Comparison of ENCODE assay signal across 9 cellular contexts in the genomic region with DNA sequence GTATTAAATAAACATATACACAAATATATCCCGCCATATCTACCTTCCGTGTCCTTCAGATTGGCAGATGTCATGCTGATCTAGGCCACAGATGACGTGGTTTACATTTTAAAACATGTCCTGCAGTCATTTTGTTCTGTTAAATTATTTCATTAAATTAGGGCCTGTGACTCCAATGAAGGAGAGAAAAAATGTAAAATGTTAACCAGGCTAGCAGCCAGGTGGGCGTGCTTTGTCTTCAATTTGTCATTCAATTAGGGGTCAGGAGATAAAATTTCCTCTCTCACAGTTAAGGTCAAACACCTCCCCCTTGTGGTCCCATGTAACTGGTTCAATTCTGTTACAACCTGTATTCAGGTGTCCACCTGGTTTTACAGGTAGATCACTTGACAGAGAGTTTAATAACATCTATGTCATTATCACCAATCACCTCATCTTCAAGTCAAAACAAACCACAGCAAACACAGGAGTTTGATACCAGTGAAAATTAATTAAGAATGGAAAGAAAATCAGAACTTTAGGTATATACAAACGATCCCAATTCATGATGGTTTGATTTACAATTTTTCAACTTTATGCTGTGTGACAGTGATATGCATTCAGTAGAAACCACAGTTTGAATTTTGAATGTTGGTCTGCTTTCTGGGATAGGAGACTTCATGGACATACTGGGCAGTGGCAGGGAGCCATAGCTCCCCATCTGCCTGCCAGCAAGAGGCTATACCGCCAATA.
A peak's percentile ranks its signal among the peaks of the same experiment; 100 is the strongest.
DNase-seq lines count a peak whose midpoint lies in the region; ATAC-seq and TF ChIP-seq lines count a peak whose summit lies in the region.
"Had no signal": no experiment of that assay in that cellular context is flagged by ENCODE, and none has a peak within 500 bp of the region (broad histone marks: within the 10 kb centered on the region; RNA-seq: fewer than 3 reads in every experiment).

No MANE protein-coding gene starts in this region.

- no peak overlapping the region for H3K56ac ChIP-seq in mesendoderm (ENCODE audit: low read length)

- no peaks in the 10 kb centered on the region for H3K79me2 ChIP-seq in mesendoderm (ENCODE audit: control insufficient read depth, insufficient read depth, low read length)

- H3K36me3 ChIP-seq in GM06990 (ENCODE audit: control insufficient read depth, insufficient read depth, low read length) (no peaks in the 10 kb centered on the region), RWPE2 (ENCODE audit: low read depth) (no peaks in the 10 kb centered on the region), mesendoderm (ENCODE audit: control insufficient read depth, insufficient read depth, low read length) (no peaks in the 10 kb centered on the region)

- H3K4ac ChIP-seq in mesendoderm (ENCODE audit: low read depth, low read length), result no peak overlapping the region

- no peak overlapping the region for H3K27ac ChIP-seq in RWPE2 (ENCODE audit: poor library complexity, severe bottlenecking)
- no peak overlapping the region for H3K27ac ChIP-seq in mesendoderm (ENCODE audit: low read depth, low read length)

- H2BK5ac ChIP-seq in mesendoderm (ENCODE audit: low read length), result no peak overlapping the region

- no peak overlapping the region for H2BK120ac ChIP-seq in mesendoderm (ENCODE audit: low read depth, low read length)

- no peak overlapping the region for H4K5ac ChIP-seq in mesendoderm (ENCODE audit: low read length)

- no peak overlapping the region for H3K9ac ChIP-seq in mesendoderm (ENCODE audit: low read length)

- no peak overlapping the region for H3K4me2 ChIP-seq in mesendoderm (ENCODE audit: low read length)

- no peaks in the 10 kb centered on the region for H3K9me3 ChIP-seq in RWPE2 (ENCODE audit: severe bottlenecking)

- H3K23ac ChIP-seq in mesendoderm (ENCODE audit: low read length), result no peak overlapping the region

- no peak overlapping the region for H2BK15ac ChIP-seq in mesendoderm (replicated peaks; ENCODE audit: low read depth)

- TF ChIP-seq CTCF in GM06990 (IDR thresholded peaks at IDR 0.05; ENCODE audit: insufficient read depth, low read length, poor library complexity, severe bottlenecking), result peak; percentile 57
- TF ChIP-seq CTCF in RWPE2 (IDR thresholded peaks at IDR 0.05; ENCODE audit: poor library complexity, severe bottlenecking), result peak; percentile 72

- ATAC-seq in RWPE2 (ENCODE audit: low read depth), result no peak
- ATAC-seq in HG02571 (IDR thresholded peaks at IDR 0.05; ENCODE audit: unreplicated experiment), result no peak
- ATAC-seq in HG03097 (IDR thresholded peaks at IDR 0.05; ENCODE audit: low FRiP score, unreplicated experiment), result no peak
- no peak for ATAC-seq in HG03457 (IDR thresholded peaks at IDR 0.05; ENCODE audit: unreplicated experiment)
- ATAC-seq: T-helper 17 cell had no signal

- H3K4me1 ChIP-seq in RWPE2 (ENCODE audit: insufficient read depth, poor library complexity, severe bottlenecking), result no peaks in the 10 kb centered on the region
- no peaks in the 10 kb centered on the region for H3K4me1 ChIP-seq in mesendoderm (ENCODE audit: control insufficient read depth, low read depth, low read length)

- DNase-seq in GM06990 (ENCODE audit: extremely low read depth, insufficient read length), result no peak
- DNase-seq in NCI-H1105 (lab: John Stamatoyannopoulos, UW), result peak; percentile 61
- no peak for DNase-seq in RWPE2 (ENCODE audit: low spot score)
- peak; percentile 80 for DNase-seq in mesendoderm
- DNase-seq in foreskin melanocyte, result no peak
- DNase-seq: T-helper 17 cell had no signal

- no peak overlapping the region for H3K18ac ChIP-seq in mesendoderm (ENCODE audit: low read length)

- no peaks in the 10 kb centered on the region for H3K27me3 ChIP-seq in GM06990 (replicated peaks; ENCODE audit: control insufficient read depth, insufficient read depth, low read length)
- no peaks in the 10 kb centered on the region for H3K27me3 ChIP-seq in RWPE2 (ENCODE audit: insufficient read depth, poor library complexity, severe bottlenecking)
- no peaks in the 10 kb centered on the region for H3K27me3 ChIP-seq in mesendoderm (ENCODE audit: insufficient read depth, low read length, poor library complexity)

- no peak overlapping the region for H2AK5ac ChIP-seq in mesendoderm (ENCODE audit: low read length)

- H3K79me1 ChIP-seq in mesendoderm (ENCODE audit: low read length), result no peaks in the 10 kb centered on the region

- no CpG with 5 or more reads among the region's 6 CpGs for WGBS in mesendoderm (ENCODE audit: extremely low coverage, insufficient coverage, low lambda C conversion rate)

- H3K4me3 ChIP-seq in GM06990 (replicated peaks; ENCODE audit: low read depth, low read length) (no peak overlapping the region), RWPE2 (ENCODE audit: severe bottlenecking) (no peak overlapping the region), mesendoderm (ENCODE audit: low read length) (no peak overlapping the region)

- no peak overlapping the region for H4K8ac ChIP-seq in mesendoderm (ENCODE audit: low read depth, low read length)

Comparison
In these comparisons a context has a peak if more than half of its experiments do, and no peak if none do; other contexts are left out.
1. DNase-seq: peak in NCI-H1105 (single experiment) and mesendoderm (single experiment); none in GM06990 (single experiment), RWPE2 (single experiment) and foreskin melanocyte (single experiment).